ENCODE assay signal across 8 cellular contexts in the genomic region with DNA sequence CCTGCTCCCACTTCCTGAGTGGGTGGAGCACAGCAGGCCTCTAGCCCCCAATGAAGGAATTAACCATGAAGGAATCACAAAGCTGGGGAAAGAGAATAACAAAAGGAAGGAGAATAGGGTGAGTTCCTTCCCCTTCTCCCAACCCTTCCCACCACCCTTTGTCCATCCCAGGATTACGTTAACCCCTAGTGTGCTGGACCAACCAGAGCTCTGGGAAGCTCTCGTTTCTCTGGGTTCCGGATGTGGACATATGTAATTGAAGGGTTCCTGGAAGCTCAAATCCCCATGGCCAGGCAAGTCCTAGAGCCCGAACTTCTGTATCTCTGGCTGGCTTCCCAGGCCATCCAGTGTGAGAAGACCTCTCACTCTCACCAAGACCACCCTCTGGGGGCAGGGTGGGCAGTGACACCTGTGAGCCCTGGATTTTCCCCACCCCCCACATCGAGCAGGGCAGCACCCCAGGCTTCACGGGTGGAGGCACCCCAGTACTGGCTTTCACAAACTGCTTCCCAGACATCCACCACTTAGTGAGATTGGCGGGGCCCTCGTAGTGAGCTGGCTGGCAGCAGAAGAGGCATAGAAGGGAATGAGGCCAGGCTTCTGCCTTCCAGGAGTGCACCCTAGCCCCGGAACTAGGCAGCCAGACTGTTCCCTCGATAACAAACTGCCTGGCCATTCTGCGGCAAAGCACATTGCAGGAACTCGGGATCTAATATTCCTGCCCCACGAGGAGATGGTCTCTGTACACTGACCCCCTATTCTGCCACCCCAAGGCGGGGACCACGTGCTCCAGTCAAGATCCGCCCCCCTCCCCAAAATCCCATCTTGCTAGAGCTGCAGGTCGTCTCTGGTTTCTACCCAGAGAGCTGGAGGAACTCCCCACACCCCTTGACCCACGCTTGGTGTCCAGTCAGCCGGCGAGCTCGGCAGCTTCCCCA. TPM values are rescaled to one million over a fixed set of nuclear protein-coding genes. Genes with fewer than 3 reads are reported as not detected.
DNase-seq lines count a peak whose midpoint lies in the region; ATAC-seq and TF ChIP-seq lines count a peak whose summit lies in the region.

No MANE protein-coding gene starts in this region.

- H3K27me3 ChIP-seq in heart right ventricle = peaks cover 0 to 14% (median 0%) of the 10 kb centered on the region in 7 donors

- 16 to 17% methylated on average over 21 of the region's 21 CpGs for WGBS in heart right ventricle, 2 donors
- 22% methylated on average over 21 of the region's 21 CpGs for WGBS in urinary bladder

- H3K27ac Mint-ChIP-seq in brain (peak overlapping the region; percentile 48 to 93 (median 85)), memory B cell (no peak overlapping the region)
- H3K27ac Mint-ChIP-seq in activated naive CD4-positive, alpha-beta T cell treated with anti-CD3 and anti-CD28 coated beads, Interleukin-2, amount 10 ng/mL, durations not matched to agents 7 days and 5 days = no peak overlapping the region

- H3K27ac ChIP-seq in heart right ventricle (peak overlapping the region in 2 of 10 donors; percentile 79 to 89), urinary bladder (ENCODE audit: low read depth) (peak overlapping the region; percentile 70)

- H3K4me1 Mint-ChIP-seq in brain (peaks cover 67% of the 10 kb centered on the region), memory B cell (peaks cover 19% of the 10 kb centered on the region)
- peaks cover 7% of the 10 kb centered on the region for H3K4me1 Mint-ChIP-seq in activated naive CD4-positive, alpha-beta T cell treated with anti-CD3 and anti-CD28 coated beads, Interleukin-2, amount 10 ng/mL, durations not matched to agents 7 days and 5 days

- ATAC-seq in heart right ventricle (no peak), Right ventricle myocardium superior (ENCODE audit: poor library complexity) (no peak), memory B cell (ENCODE audit: low read depth) (no peak)

- H3K9me3 Mint-ChIP-seq in brain = peaks cover 0 to 3% (median 0%) of the 10 kb centered on the region in 5 experiments
- no peaks in the 10 kb centered on the region for H3K9me3 Mint-ChIP-seq in memory B cell
- no peaks in the 10 kb centered on the region for H3K9me3 Mint-ChIP-seq in activated naive CD4-positive, alpha-beta T cell treated with anti-CD3 and anti-CD28 coated beads, Interleukin-2, amount 10 ng/mL, durations not matched to agents 7 days and 5 days

- H3K4me3 ChIP-seq in heart right ventricle (peak overlapping the region; percentile 42 to 93 (median 80)), urinary bladder (ENCODE audit: low read depth, low read length) (peak overlapping the region; percentile 80)

- H3K27me3 Mint-ChIP-seq in brain = peaks cover 13% of the 10 kb centered on the region
- peaks cover 13% of the 10 kb centered on the region for H3K27me3 Mint-ChIP-seq in memory B cell
- peaks cover 76% of the 10 kb centered on the region for H3K27me3 Mint-ChIP-seq in activated naive CD4-positive, alpha-beta T cell treated with anti-CD3 and anti-CD28 coated beads, Interleukin-2, amount 10 ng/mL, durations not matched to agents 7 days and 5 days

- no peaks in the 10 kb centered on the region for H3K9me3 ChIP-seq in heart right ventricle

- H3K4me1 ChIP-seq in heart right ventricle (peaks cover 3 to 36% (median 32%) of the 10 kb centered on the region in 9 donors), urinary bladder (ENCODE audit: insufficient read depth) (no peaks in the 10 kb centered on the region)

- CTCF ChIA-PET in activated naive CD4-positive, alpha-beta T cell treated with anti-CD3 and anti-CD28 coated beads, Interleukin-2, amount 10 ng/mL, durations not matched to agents 7 days and 5 days (lab: Charles Lee) = interaction anchor here (0.6 to 3.2 kb wide), 4 partner anchors 41 to 250 kb away, joined by 3 to 47 read pairs (median 3); no protein-coding TSS in a partner anchor

- peaks cover 10% of the 10 kb centered on the region for H3K36me3 Mint-ChIP-seq in brain
- no peaks in the 10 kb centered on the region for H3K36me3 Mint-ChIP-seq in memory B cell
- H3K36me3 Mint-ChIP-seq in activated naive CD4-positive, alpha-beta T cell treated with anti-CD3 and anti-CD28 coated beads, Interleukin-2, amount 10 ng/mL, durations not matched to agents 7 days and 5 days = no peaks in the 10 kb centered on the region

- no peak for DNase-seq in heart right ventricle
- DNase-seq in Right ventricle myocardium superior = no peak
- no peak for DNase-seq in memory B cell (ENCODE audit: low spot score in 2 of 2)
- DNase-seq in activated naive CD4-positive, alpha-beta T cell treated with anti-CD3 and anti-CD28 coated beads, Interleukin-2, amount 10 ng/mL, durations not matched to agents 7 days and 5 days = no peak
- DNase-seq in SIG-M5 (lab: John Stamatoyannopoulos, UW) = no peak
- no peak for DNase-seq in NCI-H510A (lab: John Stamatoyannopoulos, UW)

- H3K4me3 Mint-ChIP-seq in brain (peak overlapping the region; percentile 90 to 98 (median 91)), memory B cell (peak overlapping the region; percentile 28)
- no peak overlapping the region for H3K4me3 Mint-ChIP-seq in activated naive CD4-positive, alpha-beta T cell treated with anti-CD3 and anti-CD28 coated beads, Interleukin-2, amount 10 ng/mL, durations not matched to agents 7 days and 5 days

- no peak for TF ChIP-seq CTCF in heart right ventricle (IDR thresholded peaks at IDR 0.05)
- TF ChIP-seq CTCF in brain (conservative IDR thresholded peaks at IDR 0.05) = no peak

- H3K36me3 ChIP-seq in heart right ventricle (no peaks in the 10 kb centered on the region), urinary bladder (ENCODE audit: insufficient read depth) (no peaks in the 10 kb centered on the region)

- intact Hi-C loops in heart right ventricle (cut with DNase I) = loop anchor here in 8 of 10 donors (5.0 to 10.0 kb wide), 10 partner anchors 40 to 380 kb away; no protein-coding TSS in a partner anchor
- intact Hi-C loops in Right ventricle myocardium superior (cut with DNase I) = loop anchor here (5.0 kb wide), 1 partner anchor 60 kb away; no protein-coding TSS in a partner anchor

RNA-seq across cellular contexts. Expression of a gene that starts 2.1 kb away (rescaled TPM):
- total RNA-seq in heart right ventricle = 10 to 100 TPM in 6 of 10 donors, 1 to 10 TPM in 4; 6.6 to 22.8 (median 11.6) TPM
- 1 to 10 TPM; 4.0 to 4.4 TPM for polyA plus RNA-seq in heart right ventricle
- 15.0 TPM for total RNA-seq in Right ventricle myocardium superior
- 56.3 TPM for polyA plus RNA-seq in brain (ENCODE audit: insufficient read depth, low read depth, low replicate concordance)
- 18.1 TPM for total RNA-seq in urinary bladder
- polyA plus RNA-seq in urinary bladder = 17.6 TPM

Comparison
In these comparisons a context has a peak if more than half of its experiments do, and no peak if none do; other contexts are left out.
1. H3K27ac Mint-ChIP-seq: peak in brain (5 of 5); none in memory B cell (single experiment) and activated naive CD4-positive, alpha-beta T cell treated with anti-CD3 and anti-CD28 coated beads, Interleukin-2, amount 10 ng/mL, durations not matched to agents 7 days and 5 days (single experiment).